29 cellular contexts compared by ENCODE assay signal in genomic region chr3:109131276-109131675, GRCh38. TPM values are rescaled to one million over a fixed set of nuclear protein-coding genes. Genes with fewer than 3 reads are reported as not detected.
A peak's percentile ranks its signal among the peaks of the same experiment; 100 is the strongest.
DNase-seq lines count a peak whose midpoint lies in the region; ATAC-seq and TF ChIP-seq lines count a peak whose summit lies in the region.
"Had no signal": no experiment of that assay in that cellular context is flagged by ENCODE, and none has a peak within 500 bp of the region (broad histone marks: within the 10 kb centered on the region; RNA-seq: fewer than 3 reads in every experiment).

No MANE protein-coding gene starts in this region.

- no peak overlapping the region for H2BK15ac ChIP-seq in IMR-90 (ENCODE audit: low read depth, low read length)

- peak; percentile 11; the same call in 1 of the 2 replicates for ATAC-seq in IMR-90 (ENCODE audit: low read depth)
- no peak for ATAC-seq in activated naive CD8-positive, alpha-beta T cell treated with anti-CD3 and anti-CD28 coated beads, Interleukin-2, amount 50 U/mL, for 24 hours
- ATAC-seq: activated CD4-positive, alpha-beta T cell treated with anti-CD3 and anti-CD28 coated beads for 36 hours; activated CD8-positive, alpha-beta T cell treated with anti-CD3 and anti-CD28 coated beads, Interleukin-2, amount 10 ng/mL, durations not matched to agents 7 days and 5 days; activated T-helper 17 cell treated with anti-CD3 and anti-CD28 coated beads, Interleukin-2, amount 50 U/mL, for 72 hours; GM23338; left lung; Panc1 had no signal

- H2AK9ac ChIP-seq in IMR-90 (replicated peaks; ENCODE audit: low read depth, low read length, poor library complexity): no peak overlapping the region

- TF ChIP-seq POLR2A in IMR-90 (IDR thresholded peaks at IDR 0.05; ENCODE audit: low read depth, low read length): no peak

- intact Hi-C loops in IMR-90 (cut with micrococcal nuclease): no loop called here
- intact Hi-C loops in Calu3 (cut with micrococcal nuclease; ENCODE audit: unreplicated experiment): no loop called here

- no peak overlapping the region for H3K9ac ChIP-seq in IMR-90 (ENCODE audit: low read depth, low read length)
- H3K9ac ChIP-seq in neural cell (ENCODE audit: low read length): no peak overlapping the region

- CTCF ChIA-PET in IMR-90 (lab: Yijun Ruan, JAX): no interaction called here
- CTCF ChIA-PET in Calu3 (lab: Charles Lee): no interaction called here

- H3K27ac ChIP-seq in IMR-90 (ENCODE audit: insufficient read depth, low read length) (no peak overlapping the region), neural cell (ENCODE audit: low read length) (no peak overlapping the region)
- H3K27ac ChIP-seq: brain microvascular endothelial cell, C4-2B, left lung, sigmoid colon, tibial artery had no signal

- no peaks in the 10 kb centered on the region for H3K36me3 Mint-ChIP-seq in activated naive CD8-positive, alpha-beta T cell treated with anti-CD3 and anti-CD28 coated beads, Interleukin-2, amount 50 U/mL, for 24 hours (ENCODE audit: low read depth)
- H3K36me3 Mint-ChIP-seq in Calu3 (ENCODE audit: insufficient read depth, unreplicated experiment): no peaks in the 10 kb centered on the region
- H3K36me3 Mint-ChIP-seq: activated naive CD4-positive, alpha-beta T cell treated with anti-CD3 and anti-CD28 coated beads, Interleukin-2, amount 10 ng/mL, durations not matched to agents 7 days and 5 days had no signal

- no peaks in the 10 kb centered on the region for H3K79me2 ChIP-seq in neural cell (replicated peaks; ENCODE audit: insufficient read depth, low read length)

- H3K9me2 ChIP-seq in neural cell (ENCODE audit: insufficient read depth, low read length): no peaks in the 10 kb centered on the region

- H3K4me1 Mint-ChIP-seq in activated naive CD8-positive, alpha-beta T cell treated with anti-CD3 and anti-CD28 coated beads, Interleukin-2, amount 50 U/mL, for 24 hours: no peaks in the 10 kb centered on the region
- H3K4me1 Mint-ChIP-seq in Calu3 (ENCODE audit: low read depth, unreplicated experiment): peaks cover 19% of the 10 kb centered on the region
- H3K4me1 Mint-ChIP-seq: activated CD4-positive, alpha-beta T cell treated with anti-CD3 and anti-CD28 coated beads for 36 hours; activated naive CD4-positive, alpha-beta T cell treated with anti-CD3 and anti-CD28 coated beads, Interleukin-2, amount 10 ng/mL, durations not matched to agents 7 days and 5 days; activated T-helper 17 cell treated with anti-CD3 and anti-CD28 coated beads, Interleukin-2, amount 50 U/mL, for 72 hours; GM23338 had no signal

- no peaks in the 10 kb centered on the region for H3K27me3 ChIP-seq in IMR-90 (ENCODE audit: control insufficient read depth, insufficient read depth, low read length)
- no peaks in the 10 kb centered on the region for H3K27me3 ChIP-seq in neural cell (ENCODE audit: insufficient read depth, low read depth, low read length)
- H3K27me3 ChIP-seq: brain microvascular endothelial cell, left lung, sigmoid colon, tibial artery had no signal

- H2BK20ac ChIP-seq in IMR-90 (ENCODE audit: low read depth, low read length): no peak overlapping the region

- H3K4ac ChIP-seq in IMR-90 (ENCODE audit: low read depth, low read length): no peak overlapping the region

- dilution Hi-C loops in IMR-90 (cut with HindIII; ENCODE audit: low sequenced_read_pairs, unreplicated experiment): no loop called here

- BruUV-seq in IMR-90 (replicated peaks; lab: Mats Ljungman, UMichigan): no TSS peak
- no TSS peak for BruUV-seq in Calu3 (replicated peaks; lab: Mats Ljungman, UMichigan)

- no peak overlapping the region for H3K27ac Mint-ChIP-seq in activated naive CD8-positive, alpha-beta T cell treated with anti-CD3 and anti-CD28 coated beads, Interleukin-2, amount 50 U/mL, for 24 hours
- no peak overlapping the region for H3K27ac Mint-ChIP-seq in Calu3 (ENCODE audit: unreplicated experiment)
- H3K27ac Mint-ChIP-seq: activated CD4-positive, alpha-beta T cell treated with anti-CD3 and anti-CD28 coated beads for 36 hours; activated CD8-positive, alpha-beta T cell treated with anti-CD3 and anti-CD28 coated beads, Interleukin-2, amount 10 ng/mL, durations not matched to agents 7 days and 5 days; activated naive CD4-positive, alpha-beta T cell treated with anti-CD3 and anti-CD28 coated beads, Interleukin-2, amount 10 ng/mL, durations not matched to agents 7 days and 5 days; activated T-helper 17 cell treated with anti-CD3 and anti-CD28 coated beads, Interleukin-2, amount 50 U/mL, for 72 hours; GM23338; mesothelial cell of epicardium; progenitor cell of endocrine pancreas had no signal

- no peaks in the 10 kb centered on the region for H3K27me3 Mint-ChIP-seq in activated naive CD8-positive, alpha-beta T cell treated with anti-CD3 and anti-CD28 coated beads, Interleukin-2, amount 50 U/mL, for 24 hours
- no peaks in the 10 kb centered on the region for H3K27me3 Mint-ChIP-seq in Calu3 (ENCODE audit: unreplicated experiment)
- H3K27me3 Mint-ChIP-seq: activated naive CD4-positive, alpha-beta T cell treated with anti-CD3 and anti-CD28 coated beads, Interleukin-2, amount 10 ng/mL, durations not matched to agents 7 days and 5 days; progenitor cell of endocrine pancreas had no signal

- POLR2A ChIA-PET in IMR-90 (lab: Charles Lee; ENCODE audit: unreplicated experiment): no interaction called here

- no peaks in the 10 kb centered on the region for H3F3A ChIP-seq in neural cell (ENCODE audit: insufficient read depth, low read length, poor library complexity, severe bottlenecking)

- no peak overlapping the region for H3K4me3 ChIP-seq in IMR-90 (ENCODE audit: insufficient read depth, low read depth, low read length)
- H3K4me3 ChIP-seq in neural cell (ENCODE audit: low read length): no peak overlapping the region
- H3K4me3 ChIP-seq: GM23338, left lung, sigmoid colon, tibial artery had no signal

- H3K36me3 ChIP-seq in IMR-90 (ENCODE audit: control insufficient read depth, insufficient read depth, low read length) (no peaks in the 10 kb centered on the region), neural cell (ENCODE audit: insufficient read depth, low read length) (no peaks in the 10 kb centered on the region)
- H3K36me3 ChIP-seq: brain microvascular endothelial cell, left lung, sigmoid colon, tibial artery had no signal

- H4K20me1 ChIP-seq in IMR-90 (ENCODE audit: insufficient read depth, low read length) (no peaks in the 10 kb centered on the region), neural cell (ENCODE audit: insufficient read depth) (no peaks in the 10 kb centered on the region)

- no peak overlapping the region for H2AFZ ChIP-seq in IMR-90 (replicated peaks; ENCODE audit: low read length, poor library complexity)
- H2AFZ ChIP-seq in neural cell (ENCODE audit: low read depth, low read length): no peak overlapping the region
- H2AFZ ChIP-seq: GM23338 had no signal

- in situ Hi-C loops in Caki2 (cut with HindIII; ENCODE audit: low pct_unique_long_range_greater_than_20kb, low sequenced_read_pairs) (no loop called here), IMR-90 (cut with MboI; ENCODE audit: low sequenced_read_pairs) (no loop called here)

- no peak overlapping the region for H3K4me3 Mint-ChIP-seq in activated naive CD8-positive, alpha-beta T cell treated with anti-CD3 and anti-CD28 coated beads, Interleukin-2, amount 50 U/mL, for 24 hours
- H3K4me3 Mint-ChIP-seq in Calu3 (ENCODE audit: low read depth, unreplicated experiment): no peak overlapping the region
- H3K4me3 Mint-ChIP-seq: activated CD4-positive, alpha-beta T cell treated with anti-CD3 and anti-CD28 coated beads for 36 hours; activated CD8-positive, alpha-beta T cell treated with anti-CD3 and anti-CD28 coated beads, Interleukin-2, amount 10 ng/mL, durations not matched to agents 7 days and 5 days; activated naive CD4-positive, alpha-beta T cell treated with anti-CD3 and anti-CD28 coated beads, Interleukin-2, amount 10 ng/mL, durations not matched to agents 7 days and 5 days; activated T-helper 17 cell treated with anti-CD3 and anti-CD28 coated beads, Interleukin-2, amount 50 U/mL, for 72 hours; GM23338; mesothelial cell of epicardium had no signal

- no peak overlapping the region for H2BK120ac ChIP-seq in IMR-90 (ENCODE audit: low read depth, low read length)

- no peak overlapping the region for H3K56ac ChIP-seq in IMR-90 (ENCODE audit: extremely low read depth, insufficient read depth, low read length)

- no peak for TF ChIP-seq CTCF in IMR-90 (conservative IDR thresholded peaks at IDR 0.05; ENCODE audit: low read depth, low read length)
- TF ChIP-seq CTCF in neural cell (IDR thresholded peaks at IDR 0.05; ENCODE audit: poor library complexity, severe bottlenecking): no peak
- no peak for TF ChIP-seq CTCF in Calu3 (IDR thresholded peaks at IDR 0.05; ENCODE audit: unreplicated experiment)

- H3K9me3 ChIP-seq in IMR-90 (ENCODE audit: control insufficient read depth, insufficient read depth, low read length) (no peaks in the 10 kb centered on the region), neural cell (ENCODE audit: low read length) (no peaks in the 10 kb centered on the region)
- H3K9me3 ChIP-seq: Caco-2, sigmoid colon, tibial artery had no signal

- H3K79me1 ChIP-seq in IMR-90 (ENCODE audit: low read depth in 1 of 2, low read length in 2 of 2): no peaks in the 10 kb centered on the region

- H4K8ac ChIP-seq in IMR-90 (ENCODE audit: low read depth in 2 of 2, low read length in 2 of 2): no peak overlapping the region

- H3K4me2 ChIP-seq in IMR-90 (ENCODE audit: low read depth, low read length) (no peak overlapping the region), neural cell (ENCODE audit: low read length) (no peak overlapping the region)
- H3K4me2 ChIP-seq: GM23338 had no signal

- peak; percentile 29 for TF ChIP-seq EP300 in neural cell (conservative IDR thresholded peaks at IDR 0.05; ENCODE audit: poor library complexity, severe bottlenecking)

- no peak overlapping the region for H3K18ac ChIP-seq in IMR-90 (ENCODE audit: low read depth, low read length)

- H4K5ac ChIP-seq in IMR-90 (ENCODE audit: low read depth, low read length): no peak overlapping the region

- peak; percentile 78 for DNase-seq in Caki2 (ENCODE audit: low read depth)
- DNase-seq in IMR-90: no peak
- DNase-seq in cerebellum (ENCODE audit: low spot score): peak; percentile 1
- DNase-seq in GM19238 (ENCODE audit: insufficient read length, low spot score): no peak
- DNase-seq in activated naive CD8-positive, alpha-beta T cell treated with anti-CD3 and anti-CD28 coated beads, Interleukin-2, amount 50 U/mL, for 24 hours: no peak
- no peak for DNase-seq in Calu3
- DNase-seq: activated CD4-positive, alpha-beta T cell treated with anti-CD3 and anti-CD28 coated beads for 36 hours; activated CD8-positive, alpha-beta T cell treated with anti-CD3 and anti-CD28 coated beads, Interleukin-2, amount 10 ng/mL, durations not matched to agents 7 days and 5 days; activated naive CD4-positive, alpha-beta T cell treated with anti-CD3 and anti-CD28 coated beads, Interleukin-2, amount 10 ng/mL, durations not matched to agents 7 days and 5 days; brain microvascular endothelial cell; Caco-2; hypothalamus; left lung; NCI-H146; NCI-H510A; SHP77; sigmoid colon; stimulated activated CD4-positive, alpha-beta T cell treated with anti-CD3 and anti-CD28 coated beads, Interleukin-4, amount 100 ng/mL, for 1 hour; tibial artery had no signal

- no peak overlapping the region for H2BK5ac ChIP-seq in IMR-90 (ENCODE audit: low read depth, low read length, poor library complexity, severe bottlenecking)

- WGBS in IMR-90 (ENCODE audit: extremely low coverage in 2 of 2, insufficient read length in 1 of 2), 2 experiments: no CpG with 5 or more reads among the region's 4 CpGs

- no peak for TF ChIP-seq RAD21 in IMR-90 (IDR thresholded peaks at IDR 0.05; ENCODE audit: low read length)
- TF ChIP-seq RAD21 in neural cell (conservative IDR thresholded peaks at IDR 0.05): no peak

- no peaks in the 10 kb centered on the region for H3K9me1 ChIP-seq in IMR-90 (ENCODE audit: insufficient read depth, low read length)

- H3K9me3 Mint-ChIP-seq in activated naive CD8-positive, alpha-beta T cell treated with anti-CD3 and anti-CD28 coated beads, Interleukin-2, amount 50 U/mL, for 24 hours: no peaks in the 10 kb centered on the region
- H3K9me3 Mint-ChIP-seq in Calu3 (ENCODE audit: low read depth, unreplicated experiment): peaks cover 2% of the 10 kb centered on the region
- H3K9me3 Mint-ChIP-seq: activated naive CD4-positive, alpha-beta T cell treated with anti-CD3 and anti-CD28 coated beads, Interleukin-2, amount 10 ng/mL, durations not matched to agents 7 days and 5 days; activated T-helper 17 cell treated with anti-CD3 and anti-CD28 coated beads, Interleukin-2, amount 50 U/mL, for 72 hours had no signal

- H3K14ac ChIP-seq in IMR-90 (replicated peaks; ENCODE audit: low read depth, low read length): no peak overlapping the region

- H2AK5ac ChIP-seq in IMR-90 (ENCODE audit: low read depth, low read length): no peak overlapping the region

- H3K4me1 ChIP-seq in IMR-90 (ENCODE audit: control insufficient read depth, insufficient read depth, low read length): no peaks in the 10 kb centered on the region
- H3K4me1 ChIP-seq: left lung, sigmoid colon, tibial artery had no signal

- H4K91ac ChIP-seq in IMR-90 (ENCODE audit: insufficient read depth, low read depth, low read length): no peak overlapping the region

- no peak overlapping the region for H3K23ac ChIP-seq in IMR-90 (ENCODE audit: low read depth, low read length)

RNA-seq across cellular contexts. Expression of gene C3orf85, which starts 5.2 kb away (rescaled TPM):
- not detected in 2 replicates for total RNA-seq in Caki2 (2014; rRNA removed; shearing (Covaris generic); ENCODE audit: low replicate concordance)
- not detected in 2 replicates for total RNA-seq in IMR-90 (2012; rRNA removed)
- polyA plus RNA-seq in IMR-90 (2012; rRNA removed): not detected in 2 replicates
- not detected in 2 replicates for polyA plus RNA-seq in IMR-90 (2012; cell fraction: cytosol; rRNA removed)
- not detected in 2 replicates for polyA plus RNA-seq in IMR-90 (2012; cell fraction: nucleus; rRNA removed; ENCODE audit: low replicate concordance)
- total RNA-seq in cerebellum: not detected
- not detected in 2 replicates for polyA plus RNA-seq in neural cell
- polyA minus RNA-seq in neural cell: not detected in 2 replicates
- total RNA-seq in Calu3 (2022): not detected in 2 replicates
- total RNA-seq: activated CD4-positive, alpha-beta T cell treated with anti-CD3 and anti-CD28 coated beads for 36 hours; activated CD8-positive, alpha-beta T cell treated with anti-CD3 and anti-CD28 coated beads, Interleukin-2, amount 10 ng/mL, durations not matched to agents 7 days and 5 days; activated T-helper 17 cell treated with anti-CD3 and anti-CD28 coated beads, Interleukin-2, amount 50 U/mL, for 72 hours; chondrocyte; endothelial cell of umbilical vein; GM23338; left lung; mesothelial cell of epicardium; progenitor cell of endocrine pancreas; sigmoid colon; T-helper 2 cell treated with Interferon-gamma antibody and Interleukin-4, amounts not matched to agents 100 ng/mL and 5 ng/mL, for 36 hours had no signal
- polyA plus RNA-seq: endothelial cell of umbilical vein, GM23338 had no signal

RNA-seq across cellular contexts. Expression of gene MORC1, which starts 13.3 kb away (rescaled TPM):
- not detected in 2 replicates for total RNA-seq in Caki2 (2014; rRNA removed; shearing (Covaris generic); ENCODE audit: low replicate concordance)
- total RNA-seq in IMR-90 (2012; rRNA removed) (not detected in 2 replicates), cerebellum (0.36 TPM), Calu3 (2022) (not detected in 2 replicates)
- polyA plus RNA-seq in IMR-90 (2012; rRNA removed) (not detected in 2 replicates), neural cell (not detected in 2 replicates)
- not detected in 2 replicates for polyA plus RNA-seq in IMR-90 (2012; cell fraction: cytosol; rRNA removed)
- polyA plus RNA-seq in IMR-90 (2012; cell fraction: nucleus; rRNA removed; ENCODE audit: low replicate concordance): not detected in 2 replicates
- polyA minus RNA-seq in neural cell: not detected in 2 replicates
- total RNA-seq: activated CD4-positive, alpha-beta T cell treated with anti-CD3 and anti-CD28 coated beads for 36 hours; activated CD8-positive, alpha-beta T cell treated with anti-CD3 and anti-CD28 coated beads, Interleukin-2, amount 10 ng/mL, durations not matched to agents 7 days and 5 days; Caco-2; chondrocyte; endothelial cell of umbilical vein; GM23338; left lung; progenitor cell of endocrine pancreas; sigmoid colon; T-helper 2 cell treated with Interferon-gamma antibody and Interleukin-4, amounts not matched to agents 100 ng/mL and 5 ng/mL, for 36 hours had no signal
- polyA plus RNA-seq: endothelial cell of umbilical vein, GM23338 had no signal

Comparison
In these comparisons a context has a peak if more than half of its experiments do, and no peak if none do; other contexts are left out.
1. DNase-seq: peak in Caki2 (single experiment) and cerebellum (single experiment); none in IMR-90 (single experiment), GM19238 (single experiment), activated naive CD8-positive, alpha-beta T cell treated with anti-CD3 and anti-CD28 coated beads, Interleukin-2, amount 50 U/mL, for 24 hours (single experiment) and Calu3 (single experiment).